Comparison of ENCODE assay signal across 25 cellular contexts in genomic region chr17:17124341-17124740, GRCh38.
DNase-seq lines count a peak whose midpoint lies in the region; ATAC-seq and TF ChIP-seq lines count a peak whose summit lies in the region.
"Had no signal": no experiment of that assay in that cellular context is flagged by ENCODE, and none has a peak within 500 bp of the region (broad histone marks: within the 10 kb centered on the region; RNA-seq: fewer than 3 reads in every experiment).

No MANE protein-coding gene starts in this region.

- DNase-seq in Right ventricle myocardium superior, result peak; percentile 6
- DNase-seq in left cardiac atrium, result no peak
- no peak for DNase-seq in activated CD4-positive, alpha-beta memory T cell treated with anti-CD3 and anti-CD28 coated beads for 36 hours
- no peak for DNase-seq in glutamatergic neuron
- DNase-seq in stimulated activated naive B cell treated with anti-CD40 and anti-IgM and Interleukin-4, amounts not matched to agents 10 μg/mL and 1 μg/mL and 100 μg/mL, for 72 hours, result no peak
- DNase-seq: activated naive CD4-positive, alpha-beta T cell treated with anti-CD3 and anti-CD28 coated beads, Interleukin-2, amount 50 U/mL, for 16 hours; central memory CD4-positive, alpha-beta T cell; dorsolateral prefrontal cortex; EL; Kasumi-1; midbrain; NCI-H1436 treated with DMSO at 0.1 percent for 48 hours; NCI-H2107; NCI-H446; NCI-H82; RPMI8226; stimulated activated CD4-positive, alpha-beta T cell treated with anti-CD3 and anti-CD28 coated beads, Interleukin-1b, Interleukin-23, amount 100 ng/mL, for 48 hours; stimulated activated CD8-positive, alpha-beta memory T cell treated with anti-CD3 and anti-CD28 coated beads, Interleukin-4, amount 100 ng/mL, for 48 hours; upper lobe of left lung had no signal

- POLR2A ChIA-PET in activated CD4-positive, alpha-beta memory T cell treated with anti-CD3 and anti-CD28 coated beads for 36 hours (lab: Charles Lee), result no interaction called here

- H3K36me3 Mint-ChIP-seq in activated CD4-positive, alpha-beta memory T cell treated with anti-CD3 and anti-CD28 coated beads for 36 hours, result no peaks in the 10 kb centered on the region
- peaks cover 3% of the 10 kb centered on the region for H3K36me3 Mint-ChIP-seq in glutamatergic neuron (ENCODE audit: unreplicated experiment)
- H3K36me3 Mint-ChIP-seq in stimulated activated naive B cell treated with anti-CD40 and anti-IgM and Interleukin-4, amounts not matched to agents 10 μg/mL and 1 μg/mL and 100 μg/mL, for 72 hours, result peaks cover 10 to 17% of the 10 kb centered on the region in 2 donors

- no peaks in the 10 kb centered on the region for H3K27me3 Mint-ChIP-seq in activated CD4-positive, alpha-beta memory T cell treated with anti-CD3 and anti-CD28 coated beads for 36 hours
- peaks cover 21% of the 10 kb centered on the region for H3K27me3 Mint-ChIP-seq in glutamatergic neuron (ENCODE audit: unreplicated experiment)
- H3K27me3 Mint-ChIP-seq in stimulated activated naive B cell treated with anti-CD40 and anti-IgM and Interleukin-4, amounts not matched to agents 10 μg/mL and 1 μg/mL and 100 μg/mL, for 72 hours, result no peaks in the 10 kb centered on the region

- no peak overlapping the region for H3K4me3 Mint-ChIP-seq in activated CD4-positive, alpha-beta memory T cell treated with anti-CD3 and anti-CD28 coated beads for 36 hours
- peak overlapping the region; percentile 66 for H3K4me3 Mint-ChIP-seq in glutamatergic neuron (ENCODE audit: unreplicated experiment)
- no peak overlapping the region for H3K4me3 Mint-ChIP-seq in stimulated activated naive B cell treated with anti-CD40 and anti-IgM and Interleukin-4, amounts not matched to agents 10 μg/mL and 1 μg/mL and 100 μg/mL, for 72 hours
- H3K4me3 Mint-ChIP-seq: GM23338; T-helper 1 cell treated with Interleukin-12 subunit alpha and Interleukin-12 subunit beta and Interleukin-4 antibody, amounts not matched to agents 30 μg/mL and 1 μg/mL, for 36 hours had no signal

- H3K27ac Mint-ChIP-seq in activated CD4-positive, alpha-beta memory T cell treated with anti-CD3 and anti-CD28 coated beads for 36 hours, result peak overlapping the region; percentile 42
- peak overlapping the region; percentile 95 for H3K27ac Mint-ChIP-seq in glutamatergic neuron (ENCODE audit: unreplicated experiment)
- peak overlapping the region; percentile 82 for H3K27ac Mint-ChIP-seq in stimulated activated naive B cell treated with anti-CD40 and anti-IgM and Interleukin-4, amounts not matched to agents 10 μg/mL and 1 μg/mL and 100 μg/mL, for 72 hours
- H3K27ac Mint-ChIP-seq: GM23338 had no signal

- ATAC-seq in Right ventricle myocardium superior (ENCODE audit: poor library complexity), result no peak
- no peak for ATAC-seq in left cardiac atrium
- ATAC-seq in stimulated activated naive B cell treated with anti-CD40 and anti-IgM and Interleukin-4, amounts not matched to agents 10 μg/mL and 1 μg/mL and 100 μg/mL, for 72 hours (replicated peaks), result no peak
- ATAC-seq in GM21381 (IDR thresholded peaks at IDR 0.05; ENCODE audit: unreplicated experiment), result no peak
- no peak for ATAC-seq in GM18519 (IDR thresholded peaks at IDR 0.05; ENCODE audit: low FRiP score, unreplicated experiment)
- ATAC-seq: activated CD4-positive, CD25-positive, alpha-beta regulatory T cell treated with anti-CD3 and anti-CD28 coated beads, Interleukin-2, amount 50 U/mL, for 24 hours; GM23338; HepG2 had no signal

- intact Hi-C loops in Right ventricle myocardium superior (cut with DNase I) (no loop called here), left cardiac atrium (cut with DNase I) (no loop called here)
- intact Hi-C loops in activated CD4-positive, alpha-beta memory T cell treated with anti-CD3 and anti-CD28 coated beads for 36 hours (cut with micrococcal nuclease), result no loop called here

- TF ChIP-seq CTCF in glutamatergic neuron (IDR thresholded peaks at IDR 0.05; ENCODE audit: partially characterized antibody, unreplicated experiment), result no peak

- no peaks in the 10 kb centered on the region for H3K9me3 Mint-ChIP-seq in activated CD4-positive, alpha-beta memory T cell treated with anti-CD3 and anti-CD28 coated beads for 36 hours
- H3K9me3 Mint-ChIP-seq in glutamatergic neuron (ENCODE audit: unreplicated experiment), result peaks cover 21% of the 10 kb centered on the region
- H3K9me3 Mint-ChIP-seq in stimulated activated naive B cell treated with anti-CD40 and anti-IgM and Interleukin-4, amounts not matched to agents 10 μg/mL and 1 μg/mL and 100 μg/mL, for 72 hours, result no peaks in the 10 kb centered on the region
- H3K9me3 Mint-ChIP-seq: GM23338; T-helper 1 cell treated with Interleukin-12 subunit alpha and Interleukin-12 subunit beta and Interleukin-4 antibody, amounts not matched to agents 30 μg/mL and 1 μg/mL, for 36 hours had no signal

- CTCF ChIA-PET in activated CD4-positive, alpha-beta memory T cell treated with anti-CD3 and anti-CD28 coated beads for 36 hours (lab: Charles Lee), result no interaction called here

- H3K4me1 Mint-ChIP-seq in activated CD4-positive, alpha-beta memory T cell treated with anti-CD3 and anti-CD28 coated beads for 36 hours (ENCODE audit: low read depth), result peaks cover 52% of the 10 kb centered on the region
- H3K4me1 Mint-ChIP-seq in glutamatergic neuron (ENCODE audit: low read depth, unreplicated experiment), result peaks cover 81% of the 10 kb centered on the region
- H3K4me1 Mint-ChIP-seq in stimulated activated naive B cell treated with anti-CD40 and anti-IgM and Interleukin-4, amounts not matched to agents 10 μg/mL and 1 μg/mL and 100 μg/mL, for 72 hours, result peaks cover 37 to 77% of the 10 kb centered on the region in 2 donors

Comparison
In these comparisons a context has a peak if more than half of its experiments do, and no peak if none do; other contexts are left out.
1. H3K27ac Mint-ChIP-seq: peak in every context shown above with its lines; median percentile 95 in glutamatergic neuron; 82 in stimulated activated naive B cell treated with anti-CD40 and anti-IgM and Interleukin-4, amounts not matched to agents 10 μg/mL and 1 μg/mL and 100 μg/mL, for 72 hours; 42 in activated CD4-positive, alpha-beta memory T cell treated with anti-CD3 and anti-CD28 coated beads for 36 hours.